34 cellular contexts compared by ENCODE assay signal in genomic region chr18:42959528-42959927, GRCh38.
"Had no signal": no experiment of that assay in that cellular context is flagged by ENCODE, and none has a peak within 500 bp of the region (broad histone marks: within the 10 kb centered on the region; RNA-seq: fewer than 3 reads in every experiment).

No MANE protein-coding gene starts in this region.

- H3K36me3 ChIP-seq: MG63 had no signal

- H3K4me3 ChIP-seq: MG63 had no signal

- H3K4me2 ChIP-seq: KMS-11 had no signal

- H3K9ac ChIP-seq: KMS-11 had no signal

- H3K27me3 ChIP-seq: MG63 had no signal

- DNase-seq: Karpas-422, Kasumi-1, MG63, MM.1S, MV-4-11, NCI-H1048, NCI-H1092, NCI-H1092 treated with DMSO at 0.1 percent for 48 hours, NCI-H1105, NCI-H1105 treated with DMSO at 0.1 percent for 48 hours, NCI-H1417, NCI-H1417 treated with DMSO at 0.1 percent for 48 hours, NCI-H1436, NCI-H1436 treated with DMSO at 0.1 percent for 48 hours, NCI-H146, NCI-H1694, NCI-H1694 treated with DMSO at 0.1 percent for 48 hours, NCI-H187, NCI-H187 treated with DMSO at 0.1 percent for 48 hours, NCI-H1930, NCI-H2029, NCI-H2029 treated with DMSO at 0.1 percent for 48 hours, NCI-H2081, NCI-H2081 treated with DMSO at 0.1 percent for 48 hours, NCI-H2107, NCI-H2171, NCI-H2171 treated with DMSO at 0.1 percent for 48 hours, NCI-H2227 treated with DMSO at 0.1 percent for 48 hours, NCI-H226, NCI-H345, NCI-H446, NCI-H446 treated with DMSO at 0.1 percent for 48 hours, NCI-H510A had no signal

- H3K9me3 ChIP-seq: MG63 had no signal

- H3K27ac ChIP-seq: KMS-11 had no signal
